In genomic region chr4:10584042-10584441, GRCh38 we compare ENCODE assay signal across 8 cellular contexts.
DNase-seq lines count a peak whose midpoint lies in the region; ATAC-seq and TF ChIP-seq lines count a peak whose summit lies in the region.

No MANE protein-coding gene starts in this region.

- H3K27me3 Mint-ChIP-seq in activated T-helper 2 cell treated with anti-CD3 and anti-CD28 coated beads, Interferon-gamma antibody, Interleukin-2, Interleukin-4, amounts not matched to agents 10 μg/mL and 5 μg/mL and 100 μg/mL, durations not matched to agents 14 hours and 24 hours and 36 hours (ENCODE audit: low read depth) = peaks cover 3% of the 10 kb centered on the region

- H4K20me1 ChIP-seq in smooth muscle cell (ENCODE audit: low read depth) = no peaks in the 10 kb centered on the region

- H3K27ac ChIP-seq in smooth muscle cell (ENCODE audit: low read depth) (no peak overlapping the region), spleen (peak overlapping the region in 2 of 8 donors; percentile 26 to 40)

- no peaks in the 10 kb centered on the region for H3K9me3 ChIP-seq in smooth muscle cell (replicated peaks; ENCODE audit: low read depth)
- H3K9me3 ChIP-seq in spleen = no peaks in the 10 kb centered on the region

- peaks cover 3% of the 10 kb centered on the region for H3K4me1 ChIP-seq in smooth muscle cell (ENCODE audit: low read depth)
- H3K4me1 ChIP-seq in spleen = peaks cover 0 to 37% (median 14%) of the 10 kb centered on the region in 6 donors

- H3K4me3 Mint-ChIP-seq in activated T-helper 2 cell treated with anti-CD3 and anti-CD28 coated beads, Interferon-gamma antibody, Interleukin-2, Interleukin-4, amounts not matched to agents 10 μg/mL and 5 μg/mL and 100 μg/mL, durations not matched to agents 14 hours and 24 hours and 36 hours (ENCODE audit: low read depth) = no peak overlapping the region

- H3K27me3 ChIP-seq in smooth muscle cell (ENCODE audit: low read depth) = no peaks in the 10 kb centered on the region
- H3K27me3 ChIP-seq in spleen (replicated peaks in 1 of 7) = no peaks in the 10 kb centered on the region

- peak overlapping the region; percentile 24 for H3K4me2 ChIP-seq in smooth muscle cell

- peaks cover 35% of the 10 kb centered on the region for H3K4me1 Mint-ChIP-seq in activated T-helper 2 cell treated with anti-CD3 and anti-CD28 coated beads, Interferon-gamma antibody, Interleukin-2, Interleukin-4, amounts not matched to agents 10 μg/mL and 5 μg/mL and 100 μg/mL, durations not matched to agents 14 hours and 24 hours and 36 hours (ENCODE audit: low read depth)

- H3K27ac Mint-ChIP-seq in activated T-helper 2 cell treated with anti-CD3 and anti-CD28 coated beads, Interferon-gamma antibody, Interleukin-2, Interleukin-4, amounts not matched to agents 10 μg/mL and 5 μg/mL and 100 μg/mL, durations not matched to agents 14 hours and 24 hours and 36 hours = no peak overlapping the region

- TF ChIP-seq POLR2A in spleen (IDR thresholded peaks at IDR 0.05) = no peak

- H3K9ac ChIP-seq in smooth muscle cell (ENCODE audit: low read depth) = no peak overlapping the region

- DNase-seq in Daoy (ENCODE audit: low read depth) = peak; percentile 54
- peak; percentile 2 for DNase-seq in NCI-H69 (lab: John Stamatoyannopoulos, UW)
- peak; percentile 89 for DNase-seq in fibroblast of peridontal ligament (ENCODE audit: extremely low read depth)
- no peak for DNase-seq in smooth muscle cell (lab: John Stamatoyannopoulos, UW; ENCODE audit: unreplicated experiment)
- DNase-seq in activated T-helper 2 cell treated with anti-CD3 and anti-CD28 coated beads, Interferon-gamma antibody, Interleukin-2, Interleukin-4, amounts not matched to agents 10 μg/mL and 5 μg/mL and 100 μg/mL, durations not matched to agents 14 hours and 24 hours and 36 hours (ENCODE audit: low spot score) = no peak
- DNase-seq in spleen = no peak
- no peak for DNase-seq in midbrain (lab: John Stamatoyannopoulos, UW)

- 2% methylated on average over 2 of the region's 2 CpGs for WGBS in smooth muscle cell (ENCODE audit: low lambda C conversion rate)
- 1 to 14% (median 5%) methylated on average over 2 of the region's 2 CpGs for WGBS in spleen, 5 donors

- peak; percentile 63 for ATAC-seq in GM21576 (IDR thresholded peaks at IDR 0.05; ENCODE audit: unreplicated experiment)

- H3K9me3 Mint-ChIP-seq in activated T-helper 2 cell treated with anti-CD3 and anti-CD28 coated beads, Interferon-gamma antibody, Interleukin-2, Interleukin-4, amounts not matched to agents 10 μg/mL and 5 μg/mL and 100 μg/mL, durations not matched to agents 14 hours and 24 hours and 36 hours = no peaks in the 10 kb centered on the region

- intact Hi-C loops in activated T-helper 2 cell treated with anti-CD3 and anti-CD28 coated beads, Interferon-gamma antibody, Interleukin-2, Interleukin-4, amounts not matched to agents 10 μg/mL and 5 μg/mL and 100 μg/mL, durations not matched to agents 14 hours and 24 hours and 36 hours (cut with micrococcal nuclease) = loop anchor here (5.0 to 10.0 kb wide), 6 partner anchors 73 to 1138 kb away; no protein-coding TSS in a partner anchor
- intact Hi-C loops in spleen (cut with DNase I; ENCODE audit: low total_unique reads) = loop anchor here (5.0 kb wide), 1 partner anchor 843 kb away; the partner anchor contains the start of gene HS3ST1

- no peaks in the 10 kb centered on the region for H3K79me2 ChIP-seq in smooth muscle cell (ENCODE audit: low read depth)

- H3F3A ChIP-seq in smooth muscle cell (ENCODE audit: low read depth) = peaks cover 4% of the 10 kb centered on the region

- H3K36me3 Mint-ChIP-seq in activated T-helper 2 cell treated with anti-CD3 and anti-CD28 coated beads, Interferon-gamma antibody, Interleukin-2, Interleukin-4, amounts not matched to agents 10 μg/mL and 5 μg/mL and 100 μg/mL, durations not matched to agents 14 hours and 24 hours and 36 hours (ENCODE audit: low read depth) = peaks cover 4% of the 10 kb centered on the region

- H3K36me3 ChIP-seq in smooth muscle cell (ENCODE audit: low read depth) = no peaks in the 10 kb centered on the region
- H3K36me3 ChIP-seq in spleen = no peaks in the 10 kb centered on the region

- H3K4me3 ChIP-seq in smooth muscle cell (no peak overlapping the region), spleen (peak overlapping the region in 4 of 8 donors; percentile 8 to 56 (median 18))

- no peak overlapping the region for H2AFZ ChIP-seq in smooth muscle cell (ENCODE audit: low read depth)

- TF ChIP-seq CTCF in smooth muscle cell (IDR thresholded peaks at IDR 0.05; ENCODE audit: borderline replicate concordance, insufficient read depth, poor library complexity, severe bottlenecking) (no peak), spleen (IDR thresholded peaks at IDR 0.05 in 8 of 11, conservative IDR thresholded peaks at IDR 0.05 in 3 of 11) (no peak)

Comparison
In these comparisons a context has a peak if more than half of its experiments do, and no peak if none do; other contexts are left out.
1. DNase-seq: peak in Daoy (single experiment), NCI-H69 (single experiment) and fibroblast of peridontal ligament (single experiment); none in smooth muscle cell (single experiment), activated T-helper 2 cell treated with anti-CD3 and anti-CD28 coated beads, Interferon-gamma antibody, Interleukin-2, Interleukin-4, amounts not matched to agents 10 μg/mL and 5 μg/mL and 100 μg/mL, durations not matched to agents 14 hours and 24 hours and 36 hours (single experiment), spleen (single experiment) and midbrain (single experiment).